Comparison of ENCODE assay signal across 2 cellular contexts in genomic region chr18:12657849-12658829, GRCh38.
TF ChIP-seq lines count a peak whose summit lies in the region.

SPIRE1 (minus strand) TSS chr18:12658107; CDS start chr18:12657866, 241 bp downstream.

TF ChIP-seq in HCT116, 20 proteins besides CTCF, POLR2A, EP300 and RAD21 (continued from another document):
- no peak for TF ChIP-seq ZBTB33 (IDR thresholded peaks at IDR 0.05; ENCODE audit: extremely low read depth, insufficient replicate concordance, low read length)
- no peak for TF ChIP-seq ELF1 (IDR thresholded peaks at IDR 0.05; ENCODE audit: borderline replicate concordance, low read depth)
- TF ChIP-seq MAX (IDR thresholded peaks at IDR 0.05): peak; percentile 74
- no peak for TF ChIP-seq EGR1 (IDR thresholded peaks at IDR 0.05; ENCODE audit: low read depth)

TF ChIP-seq in HepG2, 621 proteins besides CTCF, POLR2A, EP300 and RAD21 (continued from another document and continues in another):
- peak; percentile 52 for TF ChIP-seq ZNF687 (CRISPR knock-in tag; IDR thresholded peaks at IDR 0.05)
- no peak for TF ChIP-seq ZNF331 (CRISPR knock-in tag; IDR thresholded peaks at IDR 0.05)
- peak; percentile 35 for TF ChIP-seq HOXA3 (CRISPR knock-in tag; IDR thresholded peaks at IDR 0.05)
- TF ChIP-seq ZNF720 (CRISPR knock-in tag; IDR thresholded peaks at IDR 0.05): no peak
- TF ChIP-seq SP5 (CRISPR knock-in tag; IDR thresholded peaks at IDR 0.05; ENCODE audit: borderline replicate concordance, low read depth): peak; percentile 55; the same call in 1 of the 2 replicates
- peak; percentile 51; the same call in 1 of the 2 replicates for TF ChIP-seq ZNF446 (CRISPR knock-in tag; IDR thresholded peaks at IDR 0.05)
- no peak for TF ChIP-seq HNRNPUL1 (IDR thresholded peaks at IDR 0.05; ENCODE audit: low read depth, low read length)
- 0 out of 2 replicates have a peak, but pooled peaks have one; percentile 33 for TF ChIP-seq ZNF564 (CRISPR knock-in tag; IDR thresholded peaks at IDR 0.05)
- no peak for TF ChIP-seq ZNF33B (CRISPR knock-in tag; IDR thresholded peaks at IDR 0.05)
- no peak for TF ChIP-seq ZGPAT (CRISPR knock-in tag; IDR thresholded peaks at IDR 0.05)
- TF ChIP-seq ETV5 (CRISPR knock-in tag; IDR thresholded peaks at IDR 0.05; ENCODE audit: borderline replicate concordance): no peak
- no peak for TF ChIP-seq HMGA1 (CRISPR knock-in tag; conservative IDR thresholded peaks at IDR 0.05)
- no peak for TF ChIP-seq ZBTB40 (IDR thresholded peaks at IDR 0.05)
- no peak for TF ChIP-seq ZBTB40 (CRISPR knock-in tag; IDR thresholded peaks at IDR 0.05)
- TF ChIP-seq SAFB2 (CRISPR knock-in tag; IDR thresholded peaks at IDR 0.05; ENCODE audit: borderline replicate concordance, low read depth): peak; percentile 65; the same call in 1 of the 2 replicates
- TF ChIP-seq JDP2 (CRISPR knock-in tag; IDR thresholded peaks at IDR 0.05; ENCODE audit: borderline replicate concordance): no peak
- TF ChIP-seq ZNF747 (CRISPR knock-in tag; IDR thresholded peaks at IDR 0.05; ENCODE audit: borderline replicate concordance): no peak
- TF ChIP-seq ZNF777 (CRISPR knock-in tag; IDR thresholded peaks at IDR 0.05): 0 out of 2 replicates have a peak, but pooled peaks have one; percentile 27
- TF ChIP-seq HES4 (CRISPR knock-in tag; IDR thresholded peaks at IDR 0.05; ENCODE audit: borderline replicate concordance): no peak
- peak; percentile 13; the same call in 1 of the 2 replicates for TF ChIP-seq MYC (CRISPR knock-in tag; IDR thresholded peaks at IDR 0.05; ENCODE audit: borderline replicate concordance)
- TF ChIP-seq ZHX1 (CRISPR knock-in tag; IDR thresholded peaks at IDR 0.05; ENCODE audit: low read depth): peak; percentile 83
- TF ChIP-seq ZNF275 (CRISPR knock-in tag; IDR thresholded peaks at IDR 0.05; ENCODE audit: borderline replicate concordance): no peak
- TF ChIP-seq POLR2AphosphoS2 (IDR thresholded peaks at IDR 0.05; ENCODE audit: low read depth, low read length): no peak
- TF ChIP-seq ZNF230 (CRISPR knock-in tag; IDR thresholded peaks at IDR 0.05): no peak
- 0 out of 2 replicates have a peak, but pooled peaks have one; percentile 17 for TF ChIP-seq BCL3 (CRISPR knock-in tag; IDR thresholded peaks at IDR 0.05)
- TF ChIP-seq ZNF577 (CRISPR knock-in tag; IDR thresholded peaks at IDR 0.05; ENCODE audit: borderline replicate concordance, low read depth): no peak
- no peak for TF ChIP-seq MAFG (CRISPR knock-in tag; IDR thresholded peaks at IDR 0.05)
- no peak for TF ChIP-seq UBTF (CRISPR knock-in tag; IDR thresholded peaks at IDR 0.05)
- no peak; the same call in 1 of the 2 replicates for TF ChIP-seq ZNF616 (CRISPR knock-in tag; IDR thresholded peaks at IDR 0.05; ENCODE audit: low read depth)
- 0 out of 2 replicates have a peak, but pooled peaks have one; percentile 23 for TF ChIP-seq ZNF709 (CRISPR knock-in tag; IDR thresholded peaks at IDR 0.05)
- TF ChIP-seq MED1 (CRISPR knock-in tag; IDR thresholded peaks at IDR 0.05): no peak
- no peak for TF ChIP-seq EED (CRISPR knock-in tag; IDR thresholded peaks at IDR 0.05)
